9 cellular contexts compared by ENCODE assay signal in genomic region chr20:63032861-63033634, GRCh38. TPM values are rescaled to one million over a fixed set of nuclear protein-coding genes. Genes with fewer than 3 reads are reported as not detected.
A peak's percentile ranks its signal among the peaks of the same experiment; 100 is the strongest.
DNase-seq lines count a peak whose midpoint lies in the region; ATAC-seq, FAIRE-seq and TF ChIP-seq lines count a peak whose summit lies in the region.
"Had no signal": no experiment of that assay in that cellular context is flagged by ENCODE, and none has a peak within 500 bp of the region (broad histone marks: within the 10 kb centered on the region; RNA-seq: fewer than 3 reads in every experiment).

No MANE protein-coding gene starts in this region.

- H3K27me3 Mint-ChIP-seq in CD4-positive, CD25-positive, alpha-beta regulatory T cell: peaks cover 26% of the 10 kb centered on the region
- peaks cover 26% of the 10 kb centered on the region for H3K27me3 Mint-ChIP-seq in activated CD4-positive, alpha-beta memory T cell treated with anti-CD3 and anti-CD28 coated beads, Interleukin-2, amount 10 ng/mL, durations not matched to agents 7 days and 5 days

- no peaks in the 10 kb centered on the region for H3K79me2 ChIP-seq in endothelial cell of umbilical vein (ENCODE audit: control insufficient read depth, insufficient read depth, low read length)

- POLR2A ChIA-PET in endothelial cell of umbilical vein (lab: Charles Lee): no interaction called here
- POLR2A ChIA-PET in activated CD4-positive, alpha-beta memory T cell treated with anti-CD3 and anti-CD28 coated beads, Interleukin-2, amount 10 ng/mL, durations not matched to agents 7 days and 5 days (lab: Charles Lee): no interaction called here

- CTCF ChIA-PET in endothelial cell of umbilical vein (lab: Charles Lee): interaction anchor here (1.0 kb wide), 1 partner anchor 61 kb away, joined by 3 read pairs; no protein-coding TSS in a partner anchor
- CTCF ChIA-PET in activated CD4-positive, alpha-beta memory T cell treated with anti-CD3 and anti-CD28 coated beads, Interleukin-2, amount 10 ng/mL, durations not matched to agents 7 days and 5 days (lab: Charles Lee): no interaction called here

- no peaks in the 10 kb centered on the region for H3K9me3 Mint-ChIP-seq in CD4-positive, CD25-positive, alpha-beta regulatory T cell
- no peaks in the 10 kb centered on the region for H3K9me3 Mint-ChIP-seq in activated CD4-positive, alpha-beta memory T cell treated with anti-CD3 and anti-CD28 coated beads, Interleukin-2, amount 10 ng/mL, durations not matched to agents 7 days and 5 days

- BruUV-seq in endothelial cell of umbilical vein (replicated peaks; lab: Mats Ljungman, UMichigan): no TSS peak

- H3K4me1 ChIP-seq in CD4-positive, CD25-positive, alpha-beta regulatory T cell (ENCODE audit: control insufficient read depth, insufficient read depth, low read length, poor library complexity, severe bottlenecking): peaks cover 7% of the 10 kb centered on the region
- H3K4me1 ChIP-seq in endothelial cell of umbilical vein (ENCODE audit: control insufficient read depth, extremely low read depth, insufficient read depth, low read length): no peaks in the 10 kb centered on the region

- H3K4me3 ChIP-seq in CD4-positive, CD25-positive, alpha-beta regulatory T cell (ENCODE audit: low read depth, low read length): no peak overlapping the region
- H3K4me3 ChIP-seq in endothelial cell of umbilical vein (replicated peaks in 1 of 3; ENCODE audit: insufficient read depth in 1 of 3, low read depth in 1 of 3, low read length in 3 of 3): no peak overlapping the region

- no peak overlapping the region for H3K27ac ChIP-seq in CD4-positive, CD25-positive, alpha-beta regulatory T cell (ENCODE audit: insufficient read depth, low read length, poor library complexity, severe bottlenecking)
- no peak overlapping the region for H3K27ac ChIP-seq in endothelial cell of umbilical vein (ENCODE audit: insufficient read depth, low read depth, low read length)

- peak overlapping the region in 2 of 4 donors; percentile 72 to 85 for H3K4me3 Mint-ChIP-seq in CD4-positive, CD25-positive, alpha-beta regulatory T cell
- no peak overlapping the region for H3K4me3 Mint-ChIP-seq in activated CD4-positive, alpha-beta memory T cell treated with anti-CD3 and anti-CD28 coated beads, Interleukin-2, amount 10 ng/mL, durations not matched to agents 7 days and 5 days

- no peaks in the 10 kb centered on the region for H3K27me3 ChIP-seq in CD4-positive, CD25-positive, alpha-beta regulatory T cell (ENCODE audit: control insufficient read depth, insufficient read depth, low read length)
- H3K27me3 ChIP-seq in endothelial cell of umbilical vein (ENCODE audit: control insufficient read depth in 2 of 2, insufficient read depth in 2 of 2, low read length in 2 of 2): peaks cover 25 to 37% of the 10 kb centered on the region in 2 experiments

- no peak overlapping the region for H3K4me2 ChIP-seq in endothelial cell of umbilical vein (ENCODE audit: insufficient read depth, low read length)

- no peak overlapping the region for H2AFZ ChIP-seq in endothelial cell of umbilical vein (ENCODE audit: low read depth, low read length)

- H3K27ac Mint-ChIP-seq in CD4-positive, CD25-positive, alpha-beta regulatory T cell: no peak overlapping the region
- no peak overlapping the region for H3K27ac Mint-ChIP-seq in activated CD4-positive, alpha-beta memory T cell treated with anti-CD3 and anti-CD28 coated beads, Interleukin-2, amount 10 ng/mL, durations not matched to agents 7 days and 5 days

- H4K20me1 ChIP-seq in endothelial cell of umbilical vein (replicated peaks; ENCODE audit: control insufficient read depth, extremely low read depth, insufficient read depth, low read length): no peaks in the 10 kb centered on the region

- H3K9me3 ChIP-seq in CD4-positive, CD25-positive, alpha-beta regulatory T cell (ENCODE audit: control insufficient read depth in 2 of 2, low read length in 2 of 2): no peaks in the 10 kb centered on the region
- H3K9me3 ChIP-seq in endothelial cell of umbilical vein (replicated peaks; ENCODE audit: control insufficient read depth, insufficient read depth, low read length): no peaks in the 10 kb centered on the region

- peak; percentile 20 to 23 for ATAC-seq in CD4-positive, CD25-positive, alpha-beta regulatory T cell (ENCODE audit: low read depth in 2 of 2)
- ATAC-seq in GM18517 (IDR thresholded peaks at IDR 0.05; ENCODE audit: unreplicated experiment) (peak; percentile 57), GM18520 (IDR thresholded peaks at IDR 0.05; ENCODE audit: unreplicated experiment) (no peak)

- no peaks in the 10 kb centered on the region for H3K9me1 ChIP-seq in endothelial cell of umbilical vein (replicated peaks; ENCODE audit: control insufficient read depth, extremely low read depth, insufficient read depth, low read length)

- TF ChIP-seq POLR2A in endothelial cell of umbilical vein (IDR thresholded peaks at IDR 0.05; ENCODE audit: low read depth, low read length): no peak

- no peak for TF ChIP-seq CTCF in endothelial cell of umbilical vein (IDR thresholded peaks at IDR 0.05; ENCODE audit: extremely low read depth in 1 of 2, insufficient read depth in 1 of 2, low read depth in 1 of 2, low read length in 2 of 2)

- H3K9ac ChIP-seq in endothelial cell of umbilical vein (replicated peaks; ENCODE audit: extremely low read depth, insufficient read depth, low read length): no peak overlapping the region

- H3K36me3 Mint-ChIP-seq in CD4-positive, CD25-positive, alpha-beta regulatory T cell: no peaks in the 10 kb centered on the region
- no peaks in the 10 kb centered on the region for H3K36me3 Mint-ChIP-seq in activated CD4-positive, alpha-beta memory T cell treated with anti-CD3 and anti-CD28 coated beads, Interleukin-2, amount 10 ng/mL, durations not matched to agents 7 days and 5 days (ENCODE audit: low read depth)

- intact Hi-C loops in endothelial cell of umbilical vein (cut with micrococcal nuclease): no loop called here

- H3K36me3 ChIP-seq in CD4-positive, CD25-positive, alpha-beta regulatory T cell (ENCODE audit: control insufficient read depth, insufficient read depth, low read length): no peaks in the 10 kb centered on the region
- no peaks in the 10 kb centered on the region for H3K36me3 ChIP-seq in endothelial cell of umbilical vein (ENCODE audit: control insufficient read depth in 2 of 2, extremely low read depth in 1 of 2, insufficient read depth in 2 of 2, low read length in 2 of 2)

- DNase-seq in CD4-positive, CD25-positive, alpha-beta regulatory T cell: no peak
- DNase-seq in Kasumi-1 (lab: John Stamatoyannopoulos, UW) (peak; percentile 15 to 19), endothelial cell of umbilical vein (ENCODE audit: low read depth, low spot score) (no peak), NCI-H2171 (lab: John Stamatoyannopoulos, UW) (no peak), NCI-H82 (lab: John Stamatoyannopoulos, UW) (no peak)
- DNase-seq in activated CD4-positive, alpha-beta memory T cell treated with anti-CD3 and anti-CD28 coated beads, Interleukin-2, amount 10 ng/mL, durations not matched to agents 7 days and 5 days: no peak
- DNase-seq: NCI-H2081 treated with DMSO at 0.1 percent for 48 hours had no signal

- peaks cover 0 to 11% (median 5%) of the 10 kb centered on the region in 4 donors for H3K4me1 Mint-ChIP-seq in CD4-positive, CD25-positive, alpha-beta regulatory T cell
- peaks cover 5% of the 10 kb centered on the region for H3K4me1 Mint-ChIP-seq in activated CD4-positive, alpha-beta memory T cell treated with anti-CD3 and anti-CD28 coated beads, Interleukin-2, amount 10 ng/mL, durations not matched to agents 7 days and 5 days

- dilution Hi-C loops in endothelial cell of umbilical vein (cut with MboI; ENCODE audit: extremely low pct_ligation_motif_present, low sequenced_read_pairs): no loop called here

- FAIRE-seq in endothelial cell of umbilical vein (lab: Jason Lieb, UNC): no peak

TF ChIP-seq in endothelial cell of umbilical vein, 7 proteins besides CTCF, POLR2A, EP300 and RAD21:
- no peak for TF ChIP-seq FOS (IDR thresholded peaks at IDR 0.05; ENCODE audit: borderline replicate concordance, insufficient read depth, low read length)
- TF ChIP-seq JUN (IDR thresholded peaks at IDR 0.05; ENCODE audit: borderline replicate concordance, insufficient read depth, insufficient read length, low read depth): no peak
- TF ChIP-seq EZH2 (IDR thresholded peaks at IDR 0.05; ENCODE audit: borderline replicate concordance, low read depth, low read length, severe bottlenecking): peak; percentile 23

RNA-seq across cellular contexts. Expression of gene BHLHE23, which starts 26.3 kb away (rescaled TPM):
- not detected for total RNA-seq in CD4-positive, CD25-positive, alpha-beta regulatory T cell
- not detected for polyA plus RNA-seq in CD4-positive, CD25-positive, alpha-beta regulatory T cell
- total RNA-seq in endothelial cell of umbilical vein: not detected in 2 replicates
- not detected in 2 replicates for polyA plus RNA-seq in endothelial cell of umbilical vein
- not detected in 2 replicates for polyA plus RNA-seq in endothelial cell of umbilical vein (2011; cell fraction: cytosol; rRNA removed)
- polyA plus RNA-seq in endothelial cell of umbilical vein (2011; cell fraction: nucleus; rRNA removed): not detected in 2 replicates
- not detected in 2 replicates for polyA plus RNA-seq in endothelial cell of umbilical vein (2012)
- not detected in 2 replicates for polyA minus RNA-seq in endothelial cell of umbilical vein
- polyA minus RNA-seq in endothelial cell of umbilical vein (2011; cell fraction: cytosol; rRNA and poly(A)+ RNA removed): not detected
- polyA minus RNA-seq in endothelial cell of umbilical vein (2011; cell fraction: nucleus; rRNA and poly(A)+ RNA removed): not detected in 2 replicates
- not detected for total RNA-seq in activated CD4-positive, alpha-beta memory T cell treated with anti-CD3 and anti-CD28 coated beads, Interleukin-2, amount 10 ng/mL, durations not matched to agents 7 days and 5 days

Comparison
In these comparisons a context has a peak if more than half of its experiments do, and no peak if none do; other contexts are left out.
1. DNase-seq: peak in Kasumi-1 (2 of 2); none in CD4-positive, CD25-positive, alpha-beta regulatory T cell (0 of 3), endothelial cell of umbilical vein (single experiment), activated CD4-positive, alpha-beta memory T cell treated with anti-CD3 and anti-CD28 coated beads, Interleukin-2, amount 10 ng/mL, durations not matched to agents 7 days and 5 days (single experiment), NCI-H2171 (single experiment) and NCI-H82 (single experiment).